9 cellular contexts compared by ENCODE assay signal in the genomic region with DNA sequence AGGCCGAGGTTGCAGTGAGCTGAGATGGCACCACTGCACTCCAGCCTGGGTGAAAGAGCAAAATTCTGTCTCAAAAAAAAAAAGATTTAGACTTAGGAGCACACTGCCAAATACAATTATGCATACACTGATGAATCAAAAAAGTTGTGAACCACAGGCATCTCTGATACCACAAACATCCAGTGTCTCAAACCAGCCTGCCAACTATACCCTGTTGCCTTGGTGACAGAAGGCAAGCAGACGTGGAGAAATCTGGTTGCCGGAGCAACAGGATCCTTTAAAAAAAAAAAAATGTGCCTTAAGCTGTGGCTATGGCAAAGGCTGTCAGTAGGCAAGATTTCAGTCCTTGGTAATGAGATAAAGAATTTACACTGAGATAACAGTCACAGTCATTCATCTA.
DNase-seq lines count a peak whose midpoint lies in the region; ATAC-seq, FAIRE-seq and TF ChIP-seq lines count a peak whose summit lies in the region.
"Had no signal": no experiment of that assay in that cellular context is flagged by ENCODE, and none has a peak within 500 bp of the region (broad histone marks: within the 10 kb centered on the region; RNA-seq: fewer than 3 reads in every experiment).

No MANE protein-coding gene starts in this region.

- DNase-seq in G401 (ENCODE audit: low spot score): peak; percentile 4
- peak; percentile 64 for DNase-seq in NCI-H82 (lab: John Stamatoyannopoulos, UW)
- DNase-seq in dorsolateral prefrontal cortex: peak in 8 of 10 donors; percentile 6 to 70 (median 46)
- DNase-seq in posterior cingulate gyrus: peak in 6 of 10 donors; percentile 23 to 90 (median 55)
- no peak for DNase-seq in WTC11 (ENCODE audit: low spot score)
- no peak for DNase-seq in NCI-H128 (lab: John Stamatoyannopoulos, UW; ENCODE audit: unreplicated experiment)
- DNase-seq in kidney: no peak

- CTCF ChIA-PET in WTC11 (lab: Charles Lee): interaction anchor here (1.0 kb wide), 1 partner anchor 62 kb away, joined by 3 read pairs; no protein-coding TSS in a partner anchor

- no peaks in the 10 kb centered on the region for H3K9me3 Mint-ChIP-seq in WTC11
- H3K9me3 Mint-ChIP-seq: activated naive CD4-positive, alpha-beta T cell treated with anti-CD3 and anti-CD28 coated beads, Interleukin-2, amount 50 U/mL, for 24 hours had no signal

- no peak overlapping the region for H3K4me3 Mint-ChIP-seq in WTC11
- H3K4me3 Mint-ChIP-seq: activated naive CD4-positive, alpha-beta T cell treated with anti-CD3 and anti-CD28 coated beads, Interleukin-2, amount 50 U/mL, for 24 hours had no signal

- POLR2A ChIA-PET in WTC11 (lab: Charles Lee): no interaction called here

- no peak for FAIRE-seq in kidney (lab: Jason Lieb, UNC)

- no peaks in the 10 kb centered on the region for H3K4me1 ChIP-seq in kidney (ENCODE audit: control insufficient read depth in 1 of 2, insufficient read depth in 1 of 2, low read depth in 1 of 2, low read length in 2 of 2)

- H3K27me3 Mint-ChIP-seq in WTC11 (ENCODE audit: low read depth): no peaks in the 10 kb centered on the region
- H3K27me3 Mint-ChIP-seq: activated naive CD4-positive, alpha-beta T cell treated with anti-CD3 and anti-CD28 coated beads, Interleukin-2, amount 50 U/mL, for 24 hours had no signal

- H3K4me1 Mint-ChIP-seq in WTC11: no peaks in the 10 kb centered on the region
- H3K4me1 Mint-ChIP-seq: activated naive CD4-positive, alpha-beta T cell treated with anti-CD3 and anti-CD28 coated beads, Interleukin-2, amount 50 U/mL, for 24 hours had no signal

- intact Hi-C loops in dorsolateral prefrontal cortex (cut with DNase I) (no loop called here), posterior cingulate gyrus (cut with DNase I) (no loop called here), kidney (cut with DNase I) (no loop called here)

- H3K27me3 ChIP-seq in dorsolateral prefrontal cortex: no peaks in the 10 kb centered on the region

- no peaks in the 10 kb centered on the region for H3K36me3 ChIP-seq in kidney (ENCODE audit: control insufficient read depth in 1 of 2, insufficient read depth in 2 of 2, low read length in 2 of 2)

- TF ChIP-seq CTCF in dorsolateral prefrontal cortex (IDR thresholded peaks at IDR 0.05 in 54 of 56, conservative IDR thresholded peaks at IDR 0.05 in 2 of 56; ENCODE audit: low read depth in 1 of 56, partially characterized antibody in 56 of 56): no peak
- no peak for TF ChIP-seq CTCF in WTC11 (IDR thresholded peaks at IDR 0.05)
- no peak for TF ChIP-seq CTCF in kidney (IDR thresholded peaks at IDR 0.05; ENCODE audit: borderline replicate concordance, extremely low read depth, insufficient read depth)

- in situ Hi-C loops in G401 (cut with HindIII; ENCODE audit: low sequenced_read_pairs): no loop called here

- H3K9me3 ChIP-seq in kidney (ENCODE audit: control insufficient read depth in 1 of 2, low read length in 2 of 2): no peaks in the 10 kb centered on the region

- no peak overlapping the region for H3K27ac Mint-ChIP-seq in WTC11
- H3K27ac Mint-ChIP-seq: activated naive CD4-positive, alpha-beta T cell treated with anti-CD3 and anti-CD28 coated beads, Interleukin-2, amount 50 U/mL, for 24 hours had no signal

- no peak overlapping the region for H3K9ac ChIP-seq in kidney (ENCODE audit: low read length in 2 of 2)

- no peak for ATAC-seq in WTC11
- ATAC-seq in GM21390 (IDR thresholded peaks at IDR 0.05; ENCODE audit: unreplicated experiment): no peak

- peak overlapping the region in 13 of 59 donors; percentile 0 to 69 (median 40) for H3K27ac ChIP-seq in dorsolateral prefrontal cortex
- no peak overlapping the region for H3K27ac ChIP-seq in kidney (ENCODE audit: low read depth in 2 of 2, low read length in 2 of 2)

- H3K36me3 Mint-ChIP-seq in WTC11: no peaks in the 10 kb centered on the region
- H3K36me3 Mint-ChIP-seq: activated naive CD4-positive, alpha-beta T cell treated with anti-CD3 and anti-CD28 coated beads, Interleukin-2, amount 50 U/mL, for 24 hours had no signal

- H3K4me3 ChIP-seq in dorsolateral prefrontal cortex: no peak overlapping the region
- H3K4me3 ChIP-seq in kidney (ENCODE audit: low read length in 2 of 2): no peak overlapping the region

TF ChIP-seq in WTC11, 78 proteins besides CTCF, POLR2A, EP300 and RAD21 (continues in another document):
- TF ChIP-seq NFATC4 (CRISPR knock-in tag; IDR thresholded peaks at IDR 0.05): no peak
- TF ChIP-seq TP53 (CRISPR knock-in tag; IDR thresholded peaks at IDR 0.05): no peak
- TF ChIP-seq SMAD4 (CRISPR knock-in tag; IDR thresholded peaks at IDR 0.05): no peak
- TF ChIP-seq, protein P1, sequence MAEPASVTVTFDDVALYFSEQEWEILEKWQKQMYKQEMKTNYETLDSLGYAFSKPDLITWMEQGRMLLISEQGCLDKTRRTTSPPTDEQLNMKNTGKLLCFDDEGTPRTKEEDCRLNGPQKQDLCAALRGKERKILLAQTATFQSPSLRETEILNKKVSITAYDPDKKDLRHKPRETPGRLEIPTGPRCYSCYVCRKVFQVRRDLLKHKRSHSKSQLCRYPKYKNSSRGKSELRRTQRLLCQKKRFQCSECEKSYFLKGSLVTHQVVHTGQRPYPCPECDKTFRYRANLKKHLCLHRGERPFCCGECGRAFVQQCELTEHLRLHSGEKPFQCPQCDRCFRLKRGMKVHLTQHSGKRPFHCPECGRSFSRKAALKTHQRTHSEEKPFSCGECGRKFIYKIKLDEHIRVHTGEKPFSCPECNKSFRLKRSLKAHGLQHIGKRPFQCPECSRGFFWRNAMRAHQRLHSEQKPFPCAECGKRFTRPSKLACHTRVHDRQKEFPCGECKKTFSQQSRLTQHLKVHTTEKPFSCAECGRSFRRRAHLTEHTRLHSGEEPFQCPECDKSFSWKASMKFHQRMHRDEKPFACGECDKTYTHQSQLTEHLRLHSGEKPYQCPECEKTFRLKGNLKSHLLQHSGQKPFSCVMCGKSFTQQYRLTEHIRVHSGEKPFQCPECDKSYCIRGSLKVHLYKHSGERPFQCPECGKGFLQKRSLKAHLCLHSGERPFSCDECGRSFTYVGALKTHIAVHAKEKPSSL (CRISPR knock-in tag; conservative IDR thresholded peaks at IDR 0.05): no peak
- TF ChIP-seq, protein P2, sequence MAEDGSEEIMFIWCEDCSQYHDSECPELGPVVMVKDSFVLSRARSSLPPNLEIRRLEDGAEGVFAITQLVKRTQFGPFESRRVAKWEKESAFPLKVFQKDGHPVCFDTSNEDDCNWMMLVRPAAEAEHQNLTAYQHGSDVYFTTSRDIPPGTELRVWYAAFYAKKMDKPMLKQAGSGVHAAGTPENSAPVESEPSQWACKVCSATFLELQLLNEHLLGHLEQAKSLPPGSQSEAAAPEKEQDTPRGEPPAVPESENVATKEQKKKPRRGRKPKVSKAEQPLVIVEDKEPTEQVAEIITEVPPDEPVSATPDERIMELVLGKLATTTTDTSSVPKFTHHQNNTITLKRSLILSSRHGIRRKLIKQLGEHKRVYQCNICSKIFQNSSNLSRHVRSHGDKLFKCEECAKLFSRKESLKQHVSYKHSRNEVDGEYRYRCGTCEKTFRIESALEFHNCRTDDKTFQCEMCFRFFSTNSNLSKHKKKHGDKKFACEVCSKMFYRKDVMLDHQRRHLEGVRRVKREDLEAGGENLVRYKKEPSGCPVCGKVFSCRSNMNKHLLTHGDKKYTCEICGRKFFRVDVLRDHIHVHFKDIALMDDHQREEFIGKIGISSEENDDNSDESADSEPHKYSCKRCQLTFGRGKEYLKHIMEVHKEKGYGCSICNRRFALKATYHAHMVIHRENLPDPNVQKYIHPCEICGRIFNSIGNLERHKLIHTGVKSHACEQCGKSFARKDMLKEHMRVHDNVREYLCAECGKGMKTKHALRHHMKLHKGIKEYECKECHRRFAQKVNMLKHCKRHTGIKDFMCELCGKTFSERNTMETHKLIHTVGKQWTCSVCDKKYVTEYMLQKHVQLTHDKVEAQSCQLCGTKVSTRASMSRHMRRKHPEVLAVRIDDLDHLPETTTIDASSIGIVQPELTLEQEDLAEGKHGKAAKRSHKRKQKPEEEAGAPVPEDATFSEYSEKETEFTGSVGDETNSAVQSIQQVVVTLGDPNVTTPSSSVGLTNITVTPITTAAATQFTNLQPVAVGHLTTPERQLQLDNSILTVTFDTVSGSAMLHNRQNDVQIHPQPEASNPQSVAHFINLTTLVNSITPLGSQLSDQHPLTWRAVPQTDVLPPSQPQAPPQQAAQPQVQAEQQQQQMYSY (CRISPR knock-in tag; IDR thresholded peaks at IDR 0.05): no peak
- TF ChIP-seq TCF7 (CRISPR knock-in tag; IDR thresholded peaks at IDR 0.05; ENCODE audit: low read depth): no peak
- TF ChIP-seq GRHL2 (CRISPR knock-in tag; IDR thresholded peaks at IDR 0.05; ENCODE audit: insufficient replicate concordance, severe bottlenecking): no peak
- TF ChIP-seq MXD4 (CRISPR knock-in tag; IDR thresholded peaks at IDR 0.05; ENCODE audit: borderline replicate concordance): no peak
- no peak for TF ChIP-seq JUN (CRISPR knock-in tag; IDR thresholded peaks at IDR 0.05)
- TF ChIP-seq ZNF219 (CRISPR knock-in tag; IDR thresholded peaks at IDR 0.05; ENCODE audit: borderline replicate concordance): no peak
- no peak for TF ChIP-seq ZNF317 (CRISPR knock-in tag; IDR thresholded peaks at IDR 0.05; ENCODE audit: borderline replicate concordance, low read depth)
- no peak for TF ChIP-seq ZNF232 (CRISPR knock-in tag; IDR thresholded peaks at IDR 0.05)
- TF ChIP-seq IRF2 (CRISPR knock-in tag; IDR thresholded peaks at IDR 0.05; ENCODE audit: borderline replicate concordance, low read depth): no peak
- TF ChIP-seq, protein P3, sequence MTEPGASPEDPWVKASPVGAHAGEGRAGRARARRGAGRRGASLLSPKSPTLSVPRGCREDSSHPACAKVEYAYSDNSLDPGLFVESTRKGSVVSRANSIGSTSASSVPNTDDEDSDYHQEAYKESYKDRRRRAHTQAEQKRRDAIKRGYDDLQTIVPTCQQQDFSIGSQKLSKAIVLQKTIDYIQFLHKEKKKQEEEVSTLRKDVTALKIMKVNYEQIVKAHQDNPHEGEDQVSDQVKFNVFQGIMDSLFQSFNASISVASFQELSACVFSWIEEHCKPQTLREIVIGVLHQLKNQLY (CRISPR knock-in tag; IDR thresholded peaks at IDR 0.05): no peak
- TF ChIP-seq, protein P4, sequence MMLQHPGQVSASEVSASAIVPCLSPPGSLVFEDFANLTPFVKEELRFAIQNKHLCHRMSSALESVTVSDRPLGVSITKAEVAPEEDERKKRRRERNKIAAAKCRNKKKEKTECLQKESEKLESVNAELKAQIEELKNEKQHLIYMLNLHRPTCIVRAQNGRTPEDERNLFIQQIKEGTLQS (CRISPR knock-in tag; conservative IDR thresholded peaks at IDR 0.05): no peak

Comparison
In these comparisons a context has a peak if more than half of its experiments do, and no peak if none do; other contexts are left out.
1. DNase-seq: peak in G401 (single experiment), NCI-H82 (single experiment), dorsolateral prefrontal cortex (8 of 10) and posterior cingulate gyrus (6 of 10); none in WTC11 (single experiment), NCI-H128 (single experiment) and kidney (single experiment).